ENCODE assay signal across 26 cellular contexts in genomic region chr10:54067361-54067760, GRCh38.
DNase-seq lines count a peak whose midpoint lies in the region; ATAC-seq, FAIRE-seq and TF ChIP-seq lines count a peak whose summit lies in the region.
"Had no signal": no experiment of that assay in that cellular context is flagged by ENCODE, and none has a peak within 500 bp of the region (broad histone marks: within the 10 kb centered on the region; RNA-seq: fewer than 3 reads in every experiment).

No MANE protein-coding gene starts in this region.

- TF ChIP-seq EP300 in HepG2 (IDR thresholded peaks at IDR 0.05; ENCODE audit: low read depth in 2 of 2, low read length in 2 of 2) (no peak), HepG2 (CRISPR knock-in tag; IDR thresholded peaks at IDR 0.05; ENCODE audit: borderline replicate concordance) (no peak)

- no peaks in the 10 kb centered on the region for H3K79me2 ChIP-seq in HepG2 (ENCODE audit: insufficient read depth, low read length)

- H3K9me3 ChIP-seq in liver (ENCODE audit: control insufficient read depth in 4 of 4, low read length in 3 of 4) (no peaks in the 10 kb centered on the region), HepG2 (ENCODE audit: low read length) (no peaks in the 10 kb centered on the region)
- H3K9me3 ChIP-seq: BE2C had no signal

- H3K4me3 Mint-ChIP-seq in nephron progenitor cell, result no peak overlapping the region
- H3K4me3 Mint-ChIP-seq: CD14-positive monocyte; CD4-positive, alpha-beta memory T cell; CD4-positive, CD25-positive, alpha-beta regulatory T cell; CD8-positive, alpha-beta memory T cell had no signal

- H3K4me1 Mint-ChIP-seq in nephron progenitor cell, result no peaks in the 10 kb centered on the region
- H3K4me1 Mint-ChIP-seq: CD14-positive monocyte; CD4-positive, alpha-beta memory T cell; CD4-positive, CD25-positive, alpha-beta regulatory T cell; CD8-positive, alpha-beta memory T cell had no signal

- H2AFZ ChIP-seq in HepG2 (ENCODE audit: low read length), result no peak overlapping the region

- H3K27ac ChIP-seq in liver (ENCODE audit: low read depth in 1 of 2, low read length in 2 of 2), result no peak overlapping the region
- H3K27ac ChIP-seq in HepG2 (ENCODE audit: extremely low read length, insufficient read depth, low read length), result no peak overlapping the region
- H3K27ac ChIP-seq: BLaER1 had no signal

- peak overlapping the region; percentile 50 for H3K27ac Mint-ChIP-seq in nephron progenitor cell
- H3K27ac Mint-ChIP-seq: CD14-positive monocyte; CD4-positive, alpha-beta memory T cell; CD4-positive, CD25-positive, alpha-beta regulatory T cell; CD8-positive, alpha-beta memory T cell had no signal

- TF ChIP-seq RAD21 in liver (IDR thresholded peaks at IDR 0.05) (peak; percentile 10 to 47), HepG2 (CRISPR knock-in tag; IDR thresholded peaks at IDR 0.05) (no peak)

- CTCF ChIA-PET in HepG2 (lab: Yijun Ruan, JAX; ENCODE audit: low intra/inter-chr PET ratio, low total read pairs), result no interaction called here

- TF ChIP-seq CTCF in liver (IDR thresholded peaks at IDR 0.05; ENCODE audit: low read depth, low read length, missing input control) (no peak), HepG2 (CRISPR knock-in tag; IDR thresholded peaks at IDR 0.05) (no peak), nephron progenitor cell (IDR thresholded peaks at IDR 0.05) (no peak)

- no peaks in the 10 kb centered on the region for H4K20me1 ChIP-seq in HepG2 (ENCODE audit: insufficient read depth, low read length)
- H4K20me1 ChIP-seq: BLaER1 had no signal

- no peaks in the 10 kb centered on the region for H3K27me3 Mint-ChIP-seq in nephron progenitor cell (ENCODE audit: low read depth, poor library complexity)
- H3K27me3 Mint-ChIP-seq: CD4-positive, alpha-beta memory T cell; CD4-positive, CD25-positive, alpha-beta regulatory T cell; CD8-positive, alpha-beta memory T cell had no signal

- BruUV-seq in HepG2 (replicated peaks; lab: Mats Ljungman, UMichigan), result no TSS peak

- H3K27me3 ChIP-seq in liver (ENCODE audit: control insufficient read depth in 4 of 4, insufficient read depth in 4 of 4, low read length in 3 of 4) (no peaks in the 10 kb centered on the region), HepG2 (ENCODE audit: control insufficient read depth in 1 of 2, insufficient read depth in 2 of 2, low read length in 2 of 2) (no peaks in the 10 kb centered on the region)
- H3K27me3 ChIP-seq: BE2C, BLaER1 had no signal

- no peak for TF ChIP-seq POLR2A in HepG2 (IDR thresholded peaks at IDR 0.05; ENCODE audit: insufficient read depth in 1 of 2, low read depth in 2 of 2, low read length in 2 of 2)

- no peak overlapping the region for H3K4me3 ChIP-seq in liver (ENCODE audit: low read depth in 1 of 3, low read length in 3 of 3)
- H3K4me3 ChIP-seq in HepG2 (replicated peaks in 1 of 3; ENCODE audit: insufficient read depth in 1 of 3, low read depth in 2 of 3, low read length in 3 of 3), result no peak overlapping the region
- H3K4me3 ChIP-seq: BLaER1, GM12878 had no signal

- no peaks in the 10 kb centered on the region for H3K36me3 Mint-ChIP-seq in nephron progenitor cell (ENCODE audit: low read depth)
- H3K36me3 Mint-ChIP-seq: CD14-positive monocyte; CD4-positive, alpha-beta memory T cell; CD4-positive, CD25-positive, alpha-beta regulatory T cell; CD8-positive, alpha-beta memory T cell had no signal

- H3K9ac ChIP-seq in liver (ENCODE audit: low read depth in 1 of 2, low read length in 2 of 2), result no peak overlapping the region
- no peak overlapping the region for H3K9ac ChIP-seq in HepG2 (ENCODE audit: insufficient read depth, low read depth, low read length)
- H3K9ac ChIP-seq: BLaER1 had no signal

- POLR2A ChIA-PET in HepG2 (lab: Yijun Ruan, JAX), result no interaction called here

- H3K4me2 ChIP-seq in HepG2 (ENCODE audit: low read depth, low read length), result no peak overlapping the region
- H3K4me2 ChIP-seq: BLaER1 had no signal

- no peaks in the 10 kb centered on the region for H3K36me3 ChIP-seq in liver (ENCODE audit: control insufficient read depth in 4 of 4, insufficient read depth in 3 of 4, low read depth in 1 of 4, low read length in 3 of 4)
- no peaks in the 10 kb centered on the region for H3K36me3 ChIP-seq in HepG2 (replicated peaks in 1 of 2; ENCODE audit: control insufficient read depth in 1 of 2, insufficient read depth in 2 of 2, low read length in 2 of 2)
- H3K36me3 ChIP-seq: BE2C, BLaER1 had no signal

- intact Hi-C loops in HepG2 (cut with micrococcal nuclease; ENCODE audit: unreplicated experiment), result no loop called here

- WGBS in liver, result 36% methylated on average over 1 of the region's 1 CpG
- 0% methylated on average over 1 of the region's 1 CpG for WGBS in HepG2 (ENCODE audit: low lambda C conversion rate)

- in situ Hi-C loops in HepG2 (cut with HindIII; ENCODE audit: extremely low pct_ligation_motif_present, low pct_unique_long_range_greater_than_20kb), result no loop called here

- DNase-seq in HepG2 (ENCODE audit: low spot score), result no peak
- no peak for DNase-seq in left lobe of liver (ENCODE audit: low spot score)
- DNase-seq in nephron progenitor cell, result no peak
- no peak for DNase-seq in NCI-H1092 treated with DMSO at 0.1 percent for 48 hours (lab: John Stamatoyannopoulos, UW)
- DNase-seq in NCI-H69 (lab: John Stamatoyannopoulos, UW), result no peak
- DNase-seq: 8988T; ACHN; BE2C; C1 segment of cervical spinal cord; CD4-positive, alpha-beta memory T cell; CD4-positive, CD25-positive, alpha-beta regulatory T cell; CD8-positive, alpha-beta memory T cell; COR-L47; DMS 273 treated with DMSO at 0.1 percent for 48 hours; DMS153; DMS79; DND-41; EL; GDM1 had no signal

- no peaks in the 10 kb centered on the region for H3K9me3 Mint-ChIP-seq in nephron progenitor cell

- no peak for ATAC-seq in HepG2
- ATAC-seq in left lobe of liver, result peak; percentile 86
- ATAC-seq: GM12878 had no signal

- H3K4me1 ChIP-seq in liver (ENCODE audit: control insufficient read depth in 4 of 4, insufficient read depth in 4 of 4, low read length in 3 of 4) (peaks cover 0 to 12% (median 8%) of the 10 kb centered on the region in 4 donors), HepG2 (ENCODE audit: insufficient read depth, low read length) (no peaks in the 10 kb centered on the region)
- H3K4me1 ChIP-seq: BE2C, BLaER1 had no signal

- FAIRE-seq in HepG2 (lab: Jason Lieb, UNC), result no peak
- FAIRE-seq: A204.1, GM12878, GM12892, GM18507 had no signal

TF ChIP-seq in liver, 16 proteins besides CTCF, POLR2A, EP300 and RAD21:
- TF ChIP-seq RXRA (IDR thresholded peaks at IDR 0.05) (peak; percentile 79 to 82), SP1 (IDR thresholded peaks at IDR 0.05) (no peak)

TF ChIP-seq in HepG2, 621 proteins besides CTCF, POLR2A, EP300 and RAD21:
- no peak for TF ChIP-seq DRAP1 (CRISPR knock-in tag; IDR thresholded peaks at IDR 0.05)
- no peak for TF ChIP-seq TEAD3 (CRISPR knock-in tag; optimal IDR thresholded peaks at IDR 0.05; ENCODE audit: borderline replicate concordance)
- no peak for TF ChIP-seq DR1 (CRISPR knock-in tag; IDR thresholded peaks at IDR 0.05)
- TF ChIP-seq GMEB2 (CRISPR knock-in tag; IDR thresholded peaks at IDR 0.05; ENCODE audit: low read depth), result no peak
- no peak for TF ChIP-seq HOXA3 (CRISPR knock-in tag; IDR thresholded peaks at IDR 0.05)
- no peak for TF ChIP-seq ZNF296 (CRISPR knock-in tag; conservative IDR thresholded peaks at IDR 0.05)
- no peak for TF ChIP-seq CERS6 (CRISPR knock-in tag; IDR thresholded peaks at IDR 0.05)
- no peak for TF ChIP-seq ZNF543 (CRISPR knock-in tag; IDR thresholded peaks at IDR 0.05)
- TF ChIP-seq ZNF619 (CRISPR knock-in tag; IDR thresholded peaks at IDR 0.05), result no peak
- TF ChIP-seq ATAD3A (CRISPR knock-in tag; IDR thresholded peaks at IDR 0.05), result no peak
- no peak for TF ChIP-seq REXO4 (CRISPR knock-in tag; IDR thresholded peaks at IDR 0.05; ENCODE audit: borderline replicate concordance)
- TF ChIP-seq CREM (IDR thresholded peaks at IDR 0.05), result no peak
- no peak for TF ChIP-seq CREM (CRISPR knock-in tag; IDR thresholded peaks at IDR 0.05)
- no peak for TF ChIP-seq TMF1 (CRISPR knock-in tag; IDR thresholded peaks at IDR 0.05; ENCODE audit: low read depth)
- no peak for TF ChIP-seq SALL2 (CRISPR knock-in tag; IDR thresholded peaks at IDR 0.05)
